In genomic region chr22:23402275-23403151, GRCh38 we compare ENCODE assay signal across 8 cellular contexts.
DNase-seq lines count a peak whose midpoint lies in the region; ATAC-seq, FAIRE-seq and TF ChIP-seq lines count a peak whose summit lies in the region.

No MANE protein-coding gene starts in this region.

- POLR2A ChIA-PET in AG04450 (lab: Yijun Ruan, JAX) (no interaction called here), T-cell (lab: Charles Lee) (no interaction called here)

- peak overlapping the region; percentile 50 for H3K9ac ChIP-seq in keratinocyte (ENCODE audit: control insufficient read depth, extremely low read depth, insufficient read depth, low read length)

- H3K27me3 Mint-ChIP-seq in T-cell: peaks cover 3% of the 10 kb centered on the region in 2 donors

- no peak overlapping the region for H3K4me3 ChIP-seq in AG04450 (ENCODE audit: low read depth, low read length)
- H3K4me3 ChIP-seq in cardiac fibroblast (replicated peaks in 1 of 2; ENCODE audit: low read depth in 2 of 2, low read length in 2 of 2): no peak overlapping the region
- H3K4me3 ChIP-seq in keratinocyte (ENCODE audit: control insufficient read depth in 2 of 3, extremely low read depth in 1 of 3, insufficient read depth in 2 of 3, low read depth in 1 of 3, low read length in 3 of 3): peak overlapping the region; percentile 43 to 49 (median 45)

- no peak for FAIRE-seq in keratinocyte (lab: Jason Lieb, UNC)

- H3K9me3 ChIP-seq in AG04450 (ENCODE audit: control insufficient read depth, insufficient read depth, low read length) (no peaks in the 10 kb centered on the region; the same call in 1 of the 2 replicates), KOPT-K1 (ENCODE audit: insufficient read depth, low read length, poor library complexity, severe bottlenecking) (no peaks in the 10 kb centered on the region), keratinocyte (ENCODE audit: control insufficient read depth, low read depth, low read length) (no peaks in the 10 kb centered on the region)

- H3K27me3 ChIP-seq in AG04450 (ENCODE audit: control insufficient read depth, insufficient read depth, low read length) (no peaks in the 10 kb centered on the region), keratinocyte (ENCODE audit: control insufficient read depth, extremely low read depth, insufficient read depth, low read length) (no peaks in the 10 kb centered on the region)

- H4K20me1 ChIP-seq in keratinocyte (ENCODE audit: control insufficient read depth, extremely low read depth, insufficient read depth, low read length): no peaks in the 10 kb centered on the region

- peak; percentile 31 for TF ChIP-seq CTCF in AG04450 (IDR thresholded peaks at IDR 0.05; ENCODE audit: low read depth, low read length)
- TF ChIP-seq CTCF in cardiac fibroblast (IDR thresholded peaks at IDR 0.05; ENCODE audit: low read depth, low read length): peak; percentile 34
- TF ChIP-seq CTCF in keratinocyte (optimal IDR thresholded peaks at IDR 0.05 in 1 of 3, IDR thresholded peaks at IDR 0.05 in 1 of 3, conservative IDR thresholded peaks at IDR 0.05 in 1 of 3; ENCODE audit: extremely low read depth in 1 of 3, insufficient read depth in 2 of 3, low read length in 3 of 3): peak; percentile 36 to 85 (median 80)

- H3K27ac ChIP-seq in AG04450 (ENCODE audit: low read depth, low read length) (no peak overlapping the region), KOPT-K1 (ENCODE audit: low read depth, low read length, poor library complexity, severe bottlenecking) (peak overlapping the region; percentile 38), keratinocyte (ENCODE audit: control insufficient read depth, insufficient read depth, low read length) (no peak overlapping the region)

- CTCF ChIA-PET in AG04450 (lab: Charles Lee): interaction anchor here (0.7 to 1.7 kb wide), 2 partner anchors 9 to 17 kb away, joined by 3 to 5 read pairs; no protein-coding TSS in a partner anchor
- CTCF ChIA-PET in T-cell (lab: Charles Lee): interaction anchor here in 1 of 2 donors (0.6 kb wide), 1 partner anchor 711 kb away, joined by 3 read pairs; no protein-coding TSS in a partner anchor

- peaks cover 2% of the 10 kb centered on the region for H3K4me1 ChIP-seq in keratinocyte (ENCODE audit: control insufficient read depth, extremely low read depth, insufficient read depth, low read length)

- H3K9me1 ChIP-seq in keratinocyte (ENCODE audit: control insufficient read depth, extremely low read depth, insufficient read depth, low read length): no peaks in the 10 kb centered on the region

- peak overlapping the region in 2 of 3 donors; percentile 21 for H3K4me3 Mint-ChIP-seq in T-cell

- peak; percentile 62 for ATAC-seq in GM18519 (IDR thresholded peaks at IDR 0.05; ENCODE audit: low FRiP score, unreplicated experiment)
- ATAC-seq in T-cell (replicated peaks in 1 of 4): peak; percentile 71 to 92 (median 82)

- no peaks in the 10 kb centered on the region for H3K79me2 ChIP-seq in keratinocyte (ENCODE audit: control insufficient read depth, insufficient read depth, low read length)

- no peaks in the 10 kb centered on the region for H3K36me3 Mint-ChIP-seq in T-cell

- DNase-seq in AG04450 (ENCODE audit: low read depth, low spot score) (no peak), T-cell (peak in 30 of 34 experiments; percentile 11 to 58 (median 34)), cardiac fibroblast (ENCODE audit: low read depth in 2 of 2) (peak; percentile 40 to 56), keratinocyte (ENCODE audit: low read depth, low spot score) (peak; percentile 11), NCI-H1092 (lab: John Stamatoyannopoulos, UW) (no peak)
- DNase-seq in stimulated activated CD4-positive, alpha-beta T cell treated with anti-CD3 and anti-CD28 coated beads, Interleukin-2, amount 100 ng/mL, for 48 hours: peak; percentile 37 to 52

- no peaks in the 10 kb centered on the region for H3K36me3 ChIP-seq in KOPT-K1 (ENCODE audit: insufficient read depth, low read length)
- no peaks in the 10 kb centered on the region for H3K36me3 ChIP-seq in keratinocyte (ENCODE audit: control insufficient read depth in 2 of 2, extremely low read depth in 1 of 2, insufficient read depth in 2 of 2, low read length in 2 of 2)

- H3K4me1 Mint-ChIP-seq in T-cell: no peaks in the 10 kb centered on the region

- no peak overlapping the region for H3K27ac Mint-ChIP-seq in T-cell

- peak overlapping the region; percentile 69 for H3K4me2 ChIP-seq in keratinocyte (ENCODE audit: control insufficient read depth, extremely low read depth, insufficient read depth, low read depth, low read length)

- dilution Hi-C loops in keratinocyte (cut with MboI; ENCODE audit: extremely low pct_ligation_motif_present, low sequenced_read_pairs): no loop called here

- H3K9me3 Mint-ChIP-seq in T-cell: no peaks in the 10 kb centered on the region

- peak overlapping the region; percentile 65 for H2AFZ ChIP-seq in keratinocyte (ENCODE audit: control insufficient read depth, low read length)

Comparison
In these comparisons a context has a peak if more than half of its experiments do, and no peak if none do; other contexts are left out.
1. DNase-seq: peak in T-cell (30 of 34), cardiac fibroblast (2 of 2), keratinocyte (single experiment) and stimulated activated CD4-positive, alpha-beta T cell treated with anti-CD3 and anti-CD28 coated beads, Interleukin-2, amount 100 ng/mL, for 48 hours (2 of 2); none in AG04450 (single experiment) and NCI-H1092 (single experiment).
2. H3K4me3 ChIP-seq: peak in keratinocyte (3 of 3); none in AG04450 (single experiment) and cardiac fibroblast (0 of 2).
3. Peak in every context shown above with its lines, with median percentiles within 50 percentile points of each other: CTCF ChIP-seq.